13 cellular contexts compared by ENCODE assay signal in genomic region chrX:23900220-23900797, GRCh38. TPM values are rescaled to one million over a fixed set of nuclear protein-coding genes. Genes with fewer than 3 reads are reported as not detected.
DNase-seq lines count a peak whose midpoint lies in the region; ATAC-seq, FAIRE-seq and TF ChIP-seq lines count a peak whose summit lies in the region.
"Had no signal": no experiment of that assay in that cellular context is flagged by ENCODE, and none has a peak within 500 bp of the region (broad histone marks: within the 10 kb centered on the region; RNA-seq: fewer than 3 reads in every experiment).

No MANE protein-coding gene starts in this region.

- H3K27me3 Mint-ChIP-seq in T-cell = no peaks in the 10 kb centered on the region
- H3K27me3 Mint-ChIP-seq: activated CD4-positive, alpha-beta memory T cell treated with anti-CD3 and anti-CD28 coated beads for 36 hours had no signal

- H3K4me1 Mint-ChIP-seq in T-cell = peaks cover 0 to 4% (median 0%) of the 10 kb centered on the region in 3 donors

- no peaks in the 10 kb centered on the region for H3K9me3 Mint-ChIP-seq in T-cell
- H3K9me3 Mint-ChIP-seq: activated CD4-positive, alpha-beta memory T cell treated with anti-CD3 and anti-CD28 coated beads for 36 hours had no signal

- intact Hi-C loops in left cardiac atrium (cut with DNase I) (loop anchor here (2.0 to 10.0 kb wide), 4 partner anchors 116 to 156 kb away; partner anchors contain the start of genes SAT1 (in 2 of the 2), ACOT9 (in 1 of the 2) and EIF2S3 (in 1 of the 2)), Right ventricle myocardium superior (cut with DNase I) (loop anchor here (2.0 to 10.0 kb wide), 4 partner anchors 118 to 206 kb away; partner anchors contain the start of genes EIF2S3 and SAT1), breast epithelium (cut with DNase I; ENCODE audit: low total_unique reads) (loop anchor here (10.0 kb wide), 1 partner anchor 206 kb away; no protein-coding TSS in a partner anchor)

- H3K9me3 ChIP-seq in breast epithelium (no peaks in the 10 kb centered on the region), mesodermal cell (ENCODE audit: control insufficient read depth, low read length) (no peaks in the 10 kb centered on the region)

- DNase-seq in left cardiac atrium (peak; percentile 25), Right ventricle myocardium superior (no peak), breast epithelium (ENCODE audit: low spot score in 2 of 2) (no peak), DMS 273 treated with DMSO at 0.1 percent for 48 hours (lab: John Stamatoyannopoulos, UW) (no peak), T-cell (no peak), urothelium cell line (ENCODE audit: low spot score) (no peak)
- DNase-seq: activated naive CD4-positive, alpha-beta T cell treated with anti-CD3 and anti-CD28 coated beads, Interleukin-2, amount 50 U/mL, for 16 hours; hippocampal formation had no signal

- H3K27ac ChIP-seq in breast epithelium = peak overlapping the region; percentile 19 to 64
- peak overlapping the region; percentile 45 for H3K27ac ChIP-seq in mesodermal cell (ENCODE audit: low read depth, low read length, severe bottlenecking)

- H3K27me3 ChIP-seq in breast epithelium = peaks cover 0 to 16% of the 10 kb centered on the region in 2 donors

- no peak for FAIRE-seq in urothelium cell line (lab: Jason Lieb, UNC)

- POLR2A ChIA-PET in T-cell (lab: Charles Lee) = no interaction called here

- CTCF ChIA-PET in T-cell (lab: Charles Lee) = interaction anchor here (0.5 to 2.4 kb wide), 5 partner anchors 116 to 1878 kb away, joined by 3 to 9 read pairs (median 5); partner anchors contain the start of gene PRDX4 (in 1 of the 2)

- 70 to 100% methylated on average over 1 to 2 of the region's 12 CpGs for WGBS in mesodermal cell (ENCODE audit: insufficient coverage in 2 of 2), 2 experiments

- H3K36me3 ChIP-seq in breast epithelium (no peaks in the 10 kb centered on the region), mesodermal cell (ENCODE audit: control insufficient read depth, insufficient read depth, low read length) (no peaks in the 10 kb centered on the region)

- ATAC-seq in left cardiac atrium (peak in 1 of 2 donors; percentile 9), Right ventricle myocardium superior (ENCODE audit: poor library complexity) (no peak), GM18868 (IDR thresholded peaks at IDR 0.05; ENCODE audit: unreplicated experiment) (no peak), T-cell (replicated peaks in 1 of 4) (no peak)

- H3K4me1 ChIP-seq in breast epithelium (no peaks in the 10 kb centered on the region), mesodermal cell (ENCODE audit: control insufficient read depth, insufficient read depth, low read length, poor library complexity, severe bottlenecking) (peaks cover 30% of the 10 kb centered on the region)

- H3K27ac Mint-ChIP-seq in T-cell = no peak overlapping the region
- H3K27ac Mint-ChIP-seq: activated CD4-positive, alpha-beta memory T cell treated with anti-CD3 and anti-CD28 coated beads for 36 hours had no signal

- no peaks in the 10 kb centered on the region for H3K36me3 Mint-ChIP-seq in T-cell

- no peak for TF ChIP-seq CTCF in breast epithelium (IDR thresholded peaks at IDR 0.05)

- no peak for TF ChIP-seq POLR2A in breast epithelium (IDR thresholded peaks at IDR 0.05)

- H3K4me3 ChIP-seq in breast epithelium (no peak overlapping the region), mesodermal cell (ENCODE audit: extremely low read depth, insufficient read depth, low read length, poor library complexity, severe bottlenecking) (no peak overlapping the region)

- H3K4me3 Mint-ChIP-seq in T-cell = no peak overlapping the region
- H3K4me3 Mint-ChIP-seq: activated CD4-positive, alpha-beta memory T cell treated with anti-CD3 and anti-CD28 coated beads for 36 hours had no signal

RNA-seq across cellular contexts. Expression of gene APOO, which starts 7.4 kb away (rescaled TPM):
- total RNA-seq in left cardiac atrium (10 to 100 TPM; 70.0 to 70.9 TPM), Right ventricle myocardium superior (112 TPM), breast epithelium (10 to 100 TPM in 2 of 3 donors, 1 to 10 TPM in 1; 5.8 to 16.7 (median 16.1) TPM), T-cell (10 to 100 TPM in 1 of 5 donors, 1 to 10 TPM in 4; 5.2 to 16.5 (median 6.4) TPM)
- 30.2 TPM for polyA plus RNA-seq in mesodermal cell (2013, experiment 1 of 2)
- 45.9 TPM for polyA plus RNA-seq in mesodermal cell (2013, experiment 2 of 2)

RNA-seq across cellular contexts. Expression of gene CXorf58, which starts 7.5 kb away (rescaled TPM):
- total RNA-seq in left cardiac atrium (under 1 TPM in 1 of 2 donors, not detected in 1; 0.42 TPM), Right ventricle myocardium superior (0.22 TPM), breast epithelium (1 to 10 TPM in 1 of 3 donors, not detected in 2; 1.5 TPM), T-cell (not detected)
- not detected for polyA plus RNA-seq in mesodermal cell (2013, experiment 1 of 2)
- polyA plus RNA-seq in mesodermal cell (2013, experiment 2 of 2) = not detected
- total RNA-seq: dermis blood vessel endothelial cell; T-helper 1 cell treated with Interleukin-12 subunit alpha and Interleukin-12 subunit beta and Interleukin-4 antibody, amounts not matched to agents 30 ng/mL and 1 ng/mL, for 36 hours had no signal
